In genomic region chr3:124034016-124034808, GRCh38 we compare ENCODE assay signal across 8 cellular contexts. TPM values are rescaled to one million over a fixed set of nuclear protein-coding genes. Genes with fewer than 3 reads are reported as not detected.
DNase-seq lines count a peak whose midpoint lies in the region; ATAC-seq and TF ChIP-seq lines count a peak whose summit lies in the region.

No MANE protein-coding gene starts in this region.

- ATAC-seq in effector memory CD8-positive, alpha-beta T cell (replicated peaks), result peak; percentile 11
- ATAC-seq in GM21526 (IDR thresholded peaks at IDR 0.05; ENCODE audit: low FRiP score, unreplicated experiment), result no peak

- peaks cover 8 to 11% of the 10 kb centered on the region in 2 donors for H3K4me1 Mint-ChIP-seq in effector memory CD8-positive, alpha-beta T cell (ENCODE audit: low read depth in 2 of 2)
- H3K4me1 Mint-ChIP-seq in mesothelial cell of epicardium, result peaks cover 21% of the 10 kb centered on the region
- H3K4me1 Mint-ChIP-seq in type B pancreatic cell (ENCODE audit: unreplicated experiment), result peaks cover 23% of the 10 kb centered on the region

- no peaks in the 10 kb centered on the region for H3K9me3 Mint-ChIP-seq in effector memory CD8-positive, alpha-beta T cell
- H3K9me3 Mint-ChIP-seq in mesothelial cell of epicardium, result peaks cover 4% of the 10 kb centered on the region
- no peaks in the 10 kb centered on the region for H3K9me3 Mint-ChIP-seq in type B pancreatic cell

- no peaks in the 10 kb centered on the region for H3K9me3 ChIP-seq in SJSA1 (replicated peaks)

- CTCF ChIA-PET in GM10248 (lab: Yijun Ruan, JAX), result interaction anchor here (0.6 to 3.1 kb wide), 14 partner anchors 8 to 516 kb away, joined by 3 to 21 read pairs (median 5); no protein-coding TSS in a partner anchor

- POLR2A ChIA-PET in GM10248 (lab: Yijun Ruan, JAX), result no interaction called here

- TF ChIP-seq CTCF in GM10248 (IDR thresholded peaks at IDR 0.05; ENCODE audit: control extremely low read depth, extremely low read depth, low read depth, missing control alignments) (no peak), mesothelial cell of epicardium (IDR thresholded peaks at IDR 0.05; ENCODE audit: unreplicated experiment) (no peak), type B pancreatic cell (conservative IDR thresholded peaks at IDR 0.05) (no peak)

- peaks cover 19% of the 10 kb centered on the region for H3K4me1 ChIP-seq in SJSA1 (replicated peaks)

- peak; percentile 15 for DNase-seq in GM10248 (ENCODE audit: extremely low spot score)
- peak; percentile 33 to 43 for DNase-seq in SJSA1 (ENCODE audit: low read depth in 1 of 2, low spot score in 2 of 2)
- no peak for DNase-seq in effector memory CD8-positive, alpha-beta T cell
- peak; percentile 25 to 63 for DNase-seq in mesothelial cell of epicardium (ENCODE audit: low spot score in 2 of 2, unreplicated experiment in 2 of 2)
- peak; percentile 73 for DNase-seq in type B pancreatic cell (ENCODE audit: extremely low spot score, unreplicated experiment)
- DNase-seq in NCI-H1694 treated with DMSO at 0.1 percent for 48 hours (lab: John Stamatoyannopoulos, UW), result no peak
- no peak for DNase-seq in DMS114 treated with DMSO at 0.1 percent for 48 hours (lab: John Stamatoyannopoulos, UW; ENCODE audit: unreplicated experiment)

- H3K27me3 ChIP-seq in SJSA1 (replicated peaks), result no peaks in the 10 kb centered on the region

- peak overlapping the region; percentile 56 to 72 for H3K4me3 Mint-ChIP-seq in effector memory CD8-positive, alpha-beta T cell
- peak overlapping the region; percentile 84 for H3K4me3 Mint-ChIP-seq in mesothelial cell of epicardium
- H3K4me3 Mint-ChIP-seq in type B pancreatic cell, result peak overlapping the region; percentile 92

- peaks cover 35 to 41% of the 10 kb centered on the region in 2 donors for H3K27me3 Mint-ChIP-seq in effector memory CD8-positive, alpha-beta T cell
- peaks cover 21% of the 10 kb centered on the region for H3K27me3 Mint-ChIP-seq in mesothelial cell of epicardium (ENCODE audit: low read depth)
- H3K27me3 Mint-ChIP-seq in type B pancreatic cell, result peaks cover 30% of the 10 kb centered on the region

- no peak overlapping the region for H3K27ac Mint-ChIP-seq in effector memory CD8-positive, alpha-beta T cell
- H3K27ac Mint-ChIP-seq in mesothelial cell of epicardium, result peak overlapping the region; percentile 19
- H3K27ac Mint-ChIP-seq in type B pancreatic cell, result peak overlapping the region; percentile 4

- peak overlapping the region; percentile 63 for H3K4me3 ChIP-seq in SJSA1

- H3K27ac ChIP-seq in SJSA1, result no peak overlapping the region

- H3K36me3 ChIP-seq in SJSA1, result peaks cover 7% of the 10 kb centered on the region

- H3K36me3 Mint-ChIP-seq in effector memory CD8-positive, alpha-beta T cell (ENCODE audit: insufficient read depth), result no peaks in the 10 kb centered on the region
- H3K36me3 Mint-ChIP-seq in mesothelial cell of epicardium (no peaks in the 10 kb centered on the region), type B pancreatic cell (peaks cover 4% of the 10 kb centered on the region)

RNA-seq across cellular contexts. Expression of gene KALRN, which starts 1.0 kb away (rescaled TPM):
- total RNA-seq in SJSA1 (2014; rRNA removed; shearing (Covaris generic)), result 19.6 and 25.4 TPM in 2 replicates
- total RNA-seq in mesothelial cell of epicardium, result 54.8 to 64.5 TPM (median 57.8 TPM) in 3 replicates
- 36.4 and 57.0 TPM in 2 replicates for total RNA-seq in type B pancreatic cell (ENCODE audit: low replicate concordance)

RNA-seq across cellular contexts. Expression of gene ROPN1, which starts 42.3 kb away (rescaled TPM):
- not detected in 2 replicates for total RNA-seq in SJSA1 (2014; rRNA removed; shearing (Covaris generic))
- total RNA-seq in mesothelial cell of epicardium (not detected in 3 replicates), type B pancreatic cell (ENCODE audit: low replicate concordance) (not detected in 2 replicates)

Comparison
In these comparisons a context has a peak if more than half of its experiments do, and no peak if none do; other contexts are left out.
1. DNase-seq: peak in GM10248 (single experiment), SJSA1 (2 of 2), mesothelial cell of epicardium (2 of 2) and type B pancreatic cell (single experiment); none in effector memory CD8-positive, alpha-beta T cell (0 of 3), NCI-H1694 treated with DMSO at 0.1 percent for 48 hours (single experiment) and DMS114 treated with DMSO at 0.1 percent for 48 hours (single experiment).
2. H3K27ac Mint-ChIP-seq: peak in mesothelial cell of epicardium (single experiment) and type B pancreatic cell (single experiment); none in effector memory CD8-positive, alpha-beta T cell (0 of 2).
3. Peak in every context shown above with its lines, with median percentiles within 50 percentile points of each other: H3K4me3 Mint-ChIP-seq.